8 cellular contexts compared by ENCODE assay signal in genomic region chr19:45446295-45446694, GRCh38. TPM values are rescaled to one million over a fixed set of nuclear protein-coding genes. Genes with fewer than 3 reads are reported as not detected.
A peak's percentile ranks its signal among the peaks of the same experiment; 100 is the strongest.
DNase-seq lines count a peak whose midpoint lies in the region; ATAC-seq and TF ChIP-seq lines count a peak whose summit lies in the region.

No MANE protein-coding gene starts in this region.

- H3K27me3 ChIP-seq in AG04450 (ENCODE audit: control insufficient read depth, insufficient read depth, low read length) = no peaks in the 10 kb centered on the region

- CTCF ChIA-PET in AG04450 (lab: Charles Lee) (interaction anchor here (0.5 to 2.2 kb wide), 5 partner anchors 21 to 269 kb away, joined by 3 to 8 read pairs (median 4); no protein-coding TSS in a partner anchor), RWPE1 (lab: Yijun Ruan, JAX) (no interaction called here)

- POLR2A ChIA-PET in AG04450 (lab: Yijun Ruan, JAX) = no interaction called here
- POLR2A ChIA-PET in RWPE1 (lab: Yijun Ruan, JAX; ENCODE audit: low non-redundant PET) = no interaction called here

- DNase-seq in AG04450 (ENCODE audit: low read depth, low spot score) (no peak), GM12864 (ENCODE audit: low read depth) (no peak), RWPE1 (ENCODE audit: low spot score) (no peak), fibroblast of villous mesenchyme (ENCODE audit: low read depth) (peak; percentile 43)
- no peak for DNase-seq in activated effector memory CD4-positive, alpha-beta T cell treated with anti-CD3 and anti-CD28 coated beads, Interleukin-2, amount 50 U/mL, for 16 hours

- H3K4me3 ChIP-seq in AG04450 (ENCODE audit: low read depth, low read length) (no peak overlapping the region), GM12864 (ENCODE audit: low read depth, low read length) (no peak overlapping the region), fibroblast of villous mesenchyme (ENCODE audit: low read depth, low read length) (no peak overlapping the region)

- H3K9me3 ChIP-seq in AG04450 (ENCODE audit: control insufficient read depth, insufficient read depth, low read length) = no peaks in the 10 kb centered on the region; the same call in 1 of the 2 replicates

- TF ChIP-seq CTCF in AG04450 (IDR thresholded peaks at IDR 0.05; ENCODE audit: low read depth, low read length) (peak; percentile 41), GM12864 (IDR thresholded peaks at IDR 0.05; ENCODE audit: low read depth, low read length, missing control alignments) (peak; percentile 64), RWPE1 (conservative IDR thresholded peaks at IDR 0.05; ENCODE audit: low read depth) (no peak), fibroblast of villous mesenchyme (IDR thresholded peaks at IDR 0.05; ENCODE audit: insufficient read depth, low read depth, low read length) (peak; percentile 30)

- H3K27ac ChIP-seq in AG04450 (ENCODE audit: low read depth, low read length) (no peak overlapping the region), RWPE1 (peak overlapping the region; percentile 100)

- no peak for ATAC-seq in GM18511 (IDR thresholded peaks at IDR 0.05; ENCODE audit: unreplicated experiment)
- ATAC-seq in GM19463 (IDR thresholded peaks at IDR 0.05; ENCODE audit: unreplicated experiment) = no peak
- no peak for ATAC-seq in GM19395 (IDR thresholded peaks at IDR 0.05; ENCODE audit: unreplicated experiment)

RNA-seq across cellular contexts. Expression of gene FOSB, which starts 21.5 kb away (rescaled TPM):
- polyA plus RNA-seq in AG04450 (2011; rRNA removed) = 1.3 and 1.7 TPM in 2 replicates
- 12.2 and 19.2 TPM in 2 replicates for polyA minus RNA-seq in AG04450 (2011; rRNA and poly(A)+ RNA removed)
- 13.0 and 16.1 TPM in 2 replicates for total RNA-seq in fibroblast of villous mesenchyme

RNA-seq across cellular contexts. Expression of gene ERCC1, which starts 22.6 kb away (rescaled TPM):
- 75.8 and 113 TPM in 2 replicates for polyA plus RNA-seq in AG04450 (2011; rRNA removed)
- polyA minus RNA-seq in AG04450 (2011; rRNA and poly(A)+ RNA removed) = 85.5 and 126 TPM in 2 replicates
- total RNA-seq in fibroblast of villous mesenchyme = 73.0 and 88.9 TPM in 2 replicates

RNA-seq across cellular contexts. Expression of gene POLR1G, which starts 39.9 kb away (rescaled TPM):
- polyA plus RNA-seq in AG04450 (2011; rRNA removed) = 3.0 and 3.2 TPM in 2 replicates
- 2.4 and 3.1 TPM in 2 replicates for polyA minus RNA-seq in AG04450 (2011; rRNA and poly(A)+ RNA removed)
- total RNA-seq in fibroblast of villous mesenchyme = 8.1 and 13.4 TPM in 2 replicates

RNA-seq across cellular contexts. Expression of gene PPP1R13L, which starts 41.4 kb away (rescaled TPM):
- polyA plus RNA-seq in AG04450 (2011; rRNA removed) = 2.4 and 5.1 TPM in 2 replicates
- polyA minus RNA-seq in AG04450 (2011; rRNA and poly(A)+ RNA removed) = 2.5 and 4.3 TPM in 2 replicates
- total RNA-seq in fibroblast of villous mesenchyme = 5.6 and 8.4 TPM in 2 replicates

RNA-seq across cellular contexts. Expression of gene RTN2, which starts 50.6 kb away (rescaled TPM):
- polyA plus RNA-seq in AG04450 (2011; rRNA removed) = 13.6 and 15.5 TPM in 2 replicates
- polyA minus RNA-seq in AG04450 (2011; rRNA and poly(A)+ RNA removed) = 9.9 and 17.8 TPM in 2 replicates
- total RNA-seq in fibroblast of villous mesenchyme = 6.9 and 11.9 TPM in 2 replicates
